Comparison of ENCODE assay signal across 12 cellular contexts in genomic region chr18:77052297-77052645, GRCh38.
DNase-seq lines count a peak whose midpoint lies in the region; ATAC-seq lines count a peak whose summit lies in the region.
"Had no signal": no experiment of that assay in that cellular context is flagged by ENCODE, and none has a peak within 500 bp of the region (broad histone marks: within the 10 kb centered on the region; RNA-seq: fewer than 3 reads in every experiment).

No MANE protein-coding gene starts in this region.

- H3K9me3 Mint-ChIP-seq in T-helper 2 cell treated with Interferon-gamma antibody and Interleukin-4, amounts not matched to agents 5 μg/mL and 100 μg/mL, for 36 hours, result no peaks in the 10 kb centered on the region
- no peaks in the 10 kb centered on the region for H3K9me3 Mint-ChIP-seq in activated T-helper 1 cell treated with anti-CD3 and anti-CD28 coated beads, Interleukin-12 subunit alpha, Interleukin-12 subunit beta, Interleukin-2, Interleukin-4 antibody, amounts not matched to agents 30 ng/mL and 10 ng/mL and 1 ng/mL, durations not matched to agents 14 hours and 24 hours and 36 hours
- H3K9me3 Mint-ChIP-seq in memory B cell, result no peaks in the 10 kb centered on the region
- H3K9me3 Mint-ChIP-seq in stimulated activated naive B cell treated with anti-CD40 and anti-IgM and Interleukin-4, amounts not matched to agents 10 μg/mL and 1 μg/mL and 100 μg/mL, for 72 hours, result no peaks in the 10 kb centered on the region

- H3K4me1 Mint-ChIP-seq in T-helper 2 cell treated with Interferon-gamma antibody and Interleukin-4, amounts not matched to agents 5 μg/mL and 100 μg/mL, for 36 hours (ENCODE audit: low read depth), result peaks cover 51% of the 10 kb centered on the region
- H3K4me1 Mint-ChIP-seq in activated T-helper 1 cell treated with anti-CD3 and anti-CD28 coated beads, Interleukin-12 subunit alpha, Interleukin-12 subunit beta, Interleukin-2, Interleukin-4 antibody, amounts not matched to agents 30 ng/mL and 10 ng/mL and 1 ng/mL, durations not matched to agents 14 hours and 24 hours and 36 hours (ENCODE audit: low read depth), result peaks cover 61% of the 10 kb centered on the region
- H3K4me1 Mint-ChIP-seq in memory B cell, result peaks cover 53% of the 10 kb centered on the region
- H3K4me1 Mint-ChIP-seq in stimulated activated naive B cell treated with anti-CD40 and anti-IgM and Interleukin-4, amounts not matched to agents 10 μg/mL and 1 μg/mL and 100 μg/mL, for 72 hours, result peaks cover 58 to 71% of the 10 kb centered on the region in 2 donors

- peak overlapping the region; percentile 99 for H3K27ac Mint-ChIP-seq in T-helper 2 cell treated with Interferon-gamma antibody and Interleukin-4, amounts not matched to agents 5 μg/mL and 100 μg/mL, for 36 hours
- H3K27ac Mint-ChIP-seq in activated T-helper 1 cell treated with anti-CD3 and anti-CD28 coated beads, Interleukin-12 subunit alpha, Interleukin-12 subunit beta, Interleukin-2, Interleukin-4 antibody, amounts not matched to agents 30 ng/mL and 10 ng/mL and 1 ng/mL, durations not matched to agents 14 hours and 24 hours and 36 hours, result peak overlapping the region; percentile 18
- peak overlapping the region; percentile 95 for H3K27ac Mint-ChIP-seq in memory B cell
- peak overlapping the region; percentile 100 for H3K27ac Mint-ChIP-seq in stimulated activated naive B cell treated with anti-CD40 and anti-IgM and Interleukin-4, amounts not matched to agents 10 μg/mL and 1 μg/mL and 100 μg/mL, for 72 hours

- H3K36me3 Mint-ChIP-seq in T-helper 2 cell treated with Interferon-gamma antibody and Interleukin-4, amounts not matched to agents 5 μg/mL and 100 μg/mL, for 36 hours (ENCODE audit: low read depth), result peaks cover 36% of the 10 kb centered on the region
- peaks cover 22% of the 10 kb centered on the region for H3K36me3 Mint-ChIP-seq in activated T-helper 1 cell treated with anti-CD3 and anti-CD28 coated beads, Interleukin-12 subunit alpha, Interleukin-12 subunit beta, Interleukin-2, Interleukin-4 antibody, amounts not matched to agents 30 ng/mL and 10 ng/mL and 1 ng/mL, durations not matched to agents 14 hours and 24 hours and 36 hours (ENCODE audit: low read depth)
- H3K36me3 Mint-ChIP-seq in memory B cell, result peaks cover 9% of the 10 kb centered on the region
- H3K36me3 Mint-ChIP-seq in stimulated activated naive B cell treated with anti-CD40 and anti-IgM and Interleukin-4, amounts not matched to agents 10 μg/mL and 1 μg/mL and 100 μg/mL, for 72 hours, result peaks cover 31 to 38% of the 10 kb centered on the region in 2 donors

- intact Hi-C loops in activated T-helper 1 cell treated with anti-CD3 and anti-CD28 coated beads, Interleukin-12 subunit alpha, Interleukin-12 subunit beta, Interleukin-2, Interleukin-4 antibody, amounts not matched to agents 30 ng/mL and 10 ng/mL and 1 ng/mL, durations not matched to agents 14 hours and 24 hours and 36 hours (cut with micrococcal nuclease), result no loop called here

- H3K27me3 Mint-ChIP-seq in T-helper 2 cell treated with Interferon-gamma antibody and Interleukin-4, amounts not matched to agents 5 μg/mL and 100 μg/mL, for 36 hours (ENCODE audit: low read depth), result no peaks in the 10 kb centered on the region
- H3K27me3 Mint-ChIP-seq in activated T-helper 1 cell treated with anti-CD3 and anti-CD28 coated beads, Interleukin-12 subunit alpha, Interleukin-12 subunit beta, Interleukin-2, Interleukin-4 antibody, amounts not matched to agents 30 ng/mL and 10 ng/mL and 1 ng/mL, durations not matched to agents 14 hours and 24 hours and 36 hours (ENCODE audit: insufficient read depth), result no peaks in the 10 kb centered on the region
- H3K27me3 Mint-ChIP-seq in memory B cell, result no peaks in the 10 kb centered on the region
- no peaks in the 10 kb centered on the region for H3K27me3 Mint-ChIP-seq in stimulated activated naive B cell treated with anti-CD40 and anti-IgM and Interleukin-4, amounts not matched to agents 10 μg/mL and 1 μg/mL and 100 μg/mL, for 72 hours

- ATAC-seq in memory B cell (ENCODE audit: low read depth), result no peak
- ATAC-seq in stimulated activated naive B cell treated with anti-CD40 and anti-IgM and Interleukin-4, amounts not matched to agents 10 μg/mL and 1 μg/mL and 100 μg/mL, for 72 hours (replicated peaks), result no peak
- no peak for ATAC-seq in GM21423 (IDR thresholded peaks at IDR 0.05; ENCODE audit: unreplicated experiment)

- H3K4me3 Mint-ChIP-seq in T-helper 2 cell treated with Interferon-gamma antibody and Interleukin-4, amounts not matched to agents 5 μg/mL and 100 μg/mL, for 36 hours, result no peak overlapping the region
- no peak overlapping the region for H3K4me3 Mint-ChIP-seq in activated T-helper 1 cell treated with anti-CD3 and anti-CD28 coated beads, Interleukin-12 subunit alpha, Interleukin-12 subunit beta, Interleukin-2, Interleukin-4 antibody, amounts not matched to agents 30 ng/mL and 10 ng/mL and 1 ng/mL, durations not matched to agents 14 hours and 24 hours and 36 hours
- no peak overlapping the region for H3K4me3 Mint-ChIP-seq in memory B cell
- H3K4me3 Mint-ChIP-seq in stimulated activated naive B cell treated with anti-CD40 and anti-IgM and Interleukin-4, amounts not matched to agents 10 μg/mL and 1 μg/mL and 100 μg/mL, for 72 hours, result peak overlapping the region; percentile 50 to 74

- no peak for DNase-seq in T-helper 2 cell treated with Interferon-gamma antibody and Interleukin-4, amounts not matched to agents 5 μg/mL and 100 μg/mL, for 36 hours (ENCODE audit: low spot score)
- DNase-seq in T-helper 2 cell, result no peak
- DNase-seq in activated T-helper 1 cell treated with anti-CD3 and anti-CD28 coated beads, Interleukin-12 subunit alpha, Interleukin-12 subunit beta, Interleukin-2, Interleukin-4 antibody, amounts not matched to agents 30 ng/mL and 10 ng/mL and 1 ng/mL, durations not matched to agents 14 hours and 24 hours and 36 hours (ENCODE audit: low spot score), result no peak
- no peak for DNase-seq in memory B cell (ENCODE audit: low spot score in 2 of 2)
- DNase-seq in stimulated activated naive B cell treated with anti-CD40 and anti-IgM and Interleukin-4, amounts not matched to agents 10 μg/mL and 1 μg/mL and 100 μg/mL, for 72 hours, result no peak
- no peak for DNase-seq in activated CD4-positive, CD25-positive, alpha-beta regulatory T cell treated with anti-CD3 and anti-CD28 coated beads, Interleukin-2, amount 50 U/mL, for 72 hours
- no peak for DNase-seq in activated naive CD4-positive, alpha-beta T cell treated with anti-CD3 and anti-CD28 coated beads, Interleukin-2, amount 50 U/mL, for 16 hours
- DNase-seq: 8988T, DMS 273 treated with DMSO at 0.1 percent for 48 hours, NCI-H1417 treated with DMSO at 0.1 percent for 48 hours, NCI-H510A treated with DMSO at 0.1 percent for 48 hours had no signal

Comparison
In these comparisons a context has a peak if more than half of its experiments do, and no peak if none do; other contexts are left out.
1. H3K27ac Mint-ChIP-seq: peak in every context shown above with its lines; median percentile 100 in stimulated activated naive B cell treated with anti-CD40 and anti-IgM and Interleukin-4, amounts not matched to agents 10 μg/mL and 1 μg/mL and 100 μg/mL, for 72 hours; 99 in T-helper 2 cell treated with Interferon-gamma antibody and Interleukin-4, amounts not matched to agents 5 μg/mL and 100 μg/mL, for 36 hours; 95 in memory B cell; 18 in activated T-helper 1 cell treated with anti-CD3 and anti-CD28 coated beads, Interleukin-12 subunit alpha, Interleukin-12 subunit beta, Interleukin-2, Interleukin-4 antibody, amounts not matched to agents 30 ng/mL and 10 ng/mL and 1 ng/mL, durations not matched to agents 14 hours and 24 hours and 36 hours.
2. H3K4me3 Mint-ChIP-seq: peak in stimulated activated naive B cell treated with anti-CD40 and anti-IgM and Interleukin-4, amounts not matched to agents 10 μg/mL and 1 μg/mL and 100 μg/mL, for 72 hours (2 of 2); none in T-helper 2 cell treated with Interferon-gamma antibody and Interleukin-4, amounts not matched to agents 5 μg/mL and 100 μg/mL, for 36 hours (single experiment), activated T-helper 1 cell treated with anti-CD3 and anti-CD28 coated beads, Interleukin-12 subunit alpha, Interleukin-12 subunit beta, Interleukin-2, Interleukin-4 antibody, amounts not matched to agents 30 ng/mL and 10 ng/mL and 1 ng/mL, durations not matched to agents 14 hours and 24 hours and 36 hours (single experiment) and memory B cell (single experiment).